12 cellular contexts compared by ENCODE assay signal in genomic region chr10:93462371-93462770, GRCh38. TPM values are rescaled to one million over a fixed set of nuclear protein-coding genes. Genes with fewer than 3 reads are reported as not detected.
DNase-seq lines count a peak whose midpoint lies in the region; ATAC-seq, FAIRE-seq and TF ChIP-seq lines count a peak whose summit lies in the region.
"Had no signal": no experiment of that assay in that cellular context is flagged by ENCODE, and none has a peak within 500 bp of the region (broad histone marks: within the 10 kb centered on the region; RNA-seq: fewer than 3 reads in every experiment).

No MANE protein-coding gene starts in this region.

- dilution Hi-C loops in endothelial cell of umbilical vein (cut with MboI; ENCODE audit: extremely low pct_ligation_motif_present, low sequenced_read_pairs) = no loop called here

- ATAC-seq in HG02885 (IDR thresholded peaks at IDR 0.05; ENCODE audit: poor library complexity, unreplicated experiment) (no peak), GM19397 (IDR thresholded peaks at IDR 0.05; ENCODE audit: unreplicated experiment) (no peak), HG03095 (IDR thresholded peaks at IDR 0.05; ENCODE audit: unreplicated experiment) (no peak), GM18517 (IDR thresholded peaks at IDR 0.05; ENCODE audit: unreplicated experiment) (no peak)
- ATAC-seq: esophagus mucosa had no signal

- H3K9me3 ChIP-seq in endothelial cell of umbilical vein (replicated peaks; ENCODE audit: control insufficient read depth, insufficient read depth, low read length) (no peaks in the 10 kb centered on the region), sigmoid colon (no peaks in the 10 kb centered on the region)
- H3K9me3 ChIP-seq: SJSA1 had no signal

- H3K4me1 ChIP-seq in ACC112 (ENCODE audit: control insufficient read depth, insufficient read depth, low read length, unreplicated experiment) = peaks cover 81% of the 10 kb centered on the region
- H3K4me1 ChIP-seq in endothelial cell of umbilical vein (ENCODE audit: control insufficient read depth, extremely low read depth, insufficient read depth, low read length) = peaks cover 83% of the 10 kb centered on the region
- peaks cover 4 to 95% (median 91%) of the 10 kb centered on the region in 4 donors for H3K4me1 ChIP-seq in sigmoid colon

- 47 to 80% methylated on average over 2 of the region's 2 CpGs for WGBS in sigmoid colon, 2 donors

- BruUV-seq in endothelial cell of umbilical vein (replicated peaks; lab: Mats Ljungman, UMichigan) = no TSS peak

- peak; percentile 34 for DNase-seq in RCC 7860 (ENCODE audit: low spot score)
- DNase-seq in endothelial cell of umbilical vein (ENCODE audit: low read depth, low spot score) = no peak
- DNase-seq in sigmoid colon = no peak
- DNase-seq: NCI-H1694 treated with DMSO at 0.1 percent for 48 hours, NCI-H774 had no signal

- H3K9ac ChIP-seq in endothelial cell of umbilical vein (replicated peaks; ENCODE audit: extremely low read depth, insufficient read depth, low read length) = peak overlapping the region; percentile 65

- H3K36me3 ChIP-seq in ACC112 (ENCODE audit: insufficient read depth, low read length) (peaks cover 10% of the 10 kb centered on the region; the same call in 1 of the 2 replicates), endothelial cell of umbilical vein (ENCODE audit: control insufficient read depth in 2 of 2, extremely low read depth in 1 of 2, insufficient read depth in 2 of 2, low read length in 2 of 2) (peaks cover 5 to 6% of the 10 kb centered on the region in 2 experiments), sigmoid colon (no peaks in the 10 kb centered on the region)

- CTCF ChIA-PET in endothelial cell of umbilical vein (lab: Charles Lee) = interaction anchor here (1.0 to 6.4 kb wide), 10 partner anchors 9 to 86 kb away, joined by 3 to 76 read pairs (median 6); partner anchors contain the start of gene MYOF

- POLR2A ChIA-PET in endothelial cell of umbilical vein (lab: Charles Lee) = interaction anchor here (1.0 to 3.0 kb wide), 7 partner anchors 9 to 26 kb away, joined by 3 to 26 read pairs (median 10); partner anchors contain the start of gene MYOF

- no peaks in the 10 kb centered on the region for H3K9me1 ChIP-seq in endothelial cell of umbilical vein (replicated peaks; ENCODE audit: control insufficient read depth, extremely low read depth, insufficient read depth, low read length)

- no peaks in the 10 kb centered on the region for H4K20me1 ChIP-seq in endothelial cell of umbilical vein (replicated peaks; ENCODE audit: control insufficient read depth, extremely low read depth, insufficient read depth, low read length)

- H3K27ac ChIP-seq in ACC112 (ENCODE audit: low read depth, low read length) (peak overlapping the region; percentile 99), endothelial cell of umbilical vein (ENCODE audit: insufficient read depth, low read depth, low read length) (peak overlapping the region; percentile 89), sigmoid colon (peak overlapping the region; percentile 89 to 96 (median 92))

- no peak for TF ChIP-seq EP300 in sigmoid colon (IDR thresholded peaks at IDR 0.05)

- TF ChIP-seq CTCF in endothelial cell of umbilical vein (IDR thresholded peaks at IDR 0.05; ENCODE audit: extremely low read depth in 1 of 2, insufficient read depth in 1 of 2, low read depth in 1 of 2, low read length in 2 of 2) (no peak), sigmoid colon (IDR thresholded peaks at IDR 0.05) (no peak)

- H3K4me2 ChIP-seq in endothelial cell of umbilical vein (ENCODE audit: insufficient read depth, low read length) = peak overlapping the region; percentile 44

- peaks cover 65% of the 10 kb centered on the region for H3K79me2 ChIP-seq in ACC112 (ENCODE audit: control insufficient read depth, insufficient read depth, low read length, unreplicated experiment)
- H3K79me2 ChIP-seq in endothelial cell of umbilical vein (ENCODE audit: control insufficient read depth, insufficient read depth, low read length) = peaks cover 57% of the 10 kb centered on the region

- H3K27me3 ChIP-seq in ACC112 (ENCODE audit: insufficient read depth, low read length) (no peaks in the 10 kb centered on the region), endothelial cell of umbilical vein (ENCODE audit: control insufficient read depth in 2 of 2, insufficient read depth in 2 of 2, low read length in 2 of 2) (no peaks in the 10 kb centered on the region), sigmoid colon (no peaks in the 10 kb centered on the region)
- H3K27me3 ChIP-seq: SJSA1 had no signal

- intact Hi-C loops in endothelial cell of umbilical vein (cut with micrococcal nuclease) = loop anchor here (1.0 to 10.0 kb wide), 3 partner anchors 17 to 628 kb away; no protein-coding TSS in a partner anchor
- intact Hi-C loops in sigmoid colon (cut with DNase I) = no loop called here

- H3K4me3 ChIP-seq in ACC112 (ENCODE audit: low read depth, low read length) (no peak overlapping the region), endothelial cell of umbilical vein (replicated peaks in 1 of 3; ENCODE audit: insufficient read depth in 1 of 3, low read depth in 1 of 3, low read length in 3 of 3) (no peak overlapping the region), sigmoid colon (no peak overlapping the region)
- H3K4me3 ChIP-seq: SJSA1 had no signal

- H2AFZ ChIP-seq in ACC112 (ENCODE audit: low read length, unreplicated experiment) = no peak overlapping the region
- no peak overlapping the region for H2AFZ ChIP-seq in endothelial cell of umbilical vein (ENCODE audit: low read depth, low read length)

- FAIRE-seq in RCC 7860 (lab: Jason Lieb, UNC) (no peak), endothelial cell of umbilical vein (lab: Jason Lieb, UNC) (no peak)

- TF ChIP-seq POLR2A in endothelial cell of umbilical vein (IDR thresholded peaks at IDR 0.05; ENCODE audit: low read depth, low read length) (no peak), sigmoid colon (IDR thresholded peaks at IDR 0.05) (no peak)

TF ChIP-seq in endothelial cell of umbilical vein, 7 proteins besides CTCF, POLR2A, EP300 and RAD21:
- TF ChIP-seq FOS (IDR thresholded peaks at IDR 0.05; ENCODE audit: borderline replicate concordance, insufficient read depth, low read length) (no peak), EZH2 (IDR thresholded peaks at IDR 0.05; ENCODE audit: borderline replicate concordance, low read depth, low read length, severe bottlenecking) (no peak), POLR2AphosphoS5 (IDR thresholded peaks at IDR 0.05; ENCODE audit: insufficient read depth, low read depth, low read length) (no peak), MAX (IDR thresholded peaks at IDR 0.05; ENCODE audit: insufficient read depth, insufficient read length) (no peak), GATA2 (IDR thresholded peaks at IDR 0.05; ENCODE audit: insufficient read depth, insufficient read length, low read depth, low read length) (no peak), MYC (IDR thresholded peaks at IDR 0.05; ENCODE audit: low read depth, low read length) (no peak), JUN (IDR thresholded peaks at IDR 0.05; ENCODE audit: borderline replicate concordance, insufficient read depth, insufficient read length, low read depth) (no peak)

RNA-seq across cellular contexts. Expression of gene MYOF, which starts 19.8 kb away (rescaled TPM):
- total RNA-seq in endothelial cell of umbilical vein (342 and 379 TPM in 2 replicates), sigmoid colon (10 to 100 TPM; 33.6 to 83.4 (median 70.2) TPM)
- polyA plus RNA-seq in endothelial cell of umbilical vein (66.6 and 98.4 TPM in 2 replicates), sigmoid colon (10 to 100 TPM; 12.6 to 36.3 (median 18.5) TPM)
- polyA plus RNA-seq in endothelial cell of umbilical vein (2011; cell fraction: cytosol; rRNA removed) = 135 and 154 TPM in 2 replicates
- 255 and 311 TPM in 2 replicates for polyA plus RNA-seq in endothelial cell of umbilical vein (2011; cell fraction: nucleus; rRNA removed)
- 238 and 280 TPM in 2 replicates for polyA plus RNA-seq in endothelial cell of umbilical vein (2012)
- 161 and 175 TPM in 2 replicates for polyA minus RNA-seq in endothelial cell of umbilical vein
- polyA minus RNA-seq in endothelial cell of umbilical vein (2011; cell fraction: cytosol; rRNA and poly(A)+ RNA removed) = 34.8 TPM
- polyA minus RNA-seq in endothelial cell of umbilical vein (2011; cell fraction: nucleus; rRNA and poly(A)+ RNA removed) = 214 and 240 TPM in 2 replicates

RNA-seq across cellular contexts. Expression of gene CEP55, which starts 34.0 kb away (rescaled TPM):
- total RNA-seq in endothelial cell of umbilical vein (58.9 and 63.0 TPM in 2 replicates), sigmoid colon (1 to 10 TPM in 2 of 4 donors, not detected in 2; 1.4 to 1.5 TPM)
- polyA plus RNA-seq in endothelial cell of umbilical vein (13.8 and 17.4 TPM in 2 replicates), sigmoid colon (10 to 100 TPM in 1 of 3 donors, 1 to 10 TPM in 2; 1.8 to 18.2 (median 6.2) TPM)
- 32.1 and 33.5 TPM in 2 replicates for polyA plus RNA-seq in endothelial cell of umbilical vein (2011; cell fraction: cytosol; rRNA removed)
- polyA plus RNA-seq in endothelial cell of umbilical vein (2011; cell fraction: nucleus; rRNA removed) = 17.7 and 25.4 TPM in 2 replicates
- polyA plus RNA-seq in endothelial cell of umbilical vein (2012) = 25.8 and 64.9 TPM in 2 replicates
- polyA minus RNA-seq in endothelial cell of umbilical vein = 11.5 and 13.4 TPM in 2 replicates
- polyA minus RNA-seq in endothelial cell of umbilical vein (2011; cell fraction: cytosol; rRNA and poly(A)+ RNA removed) = 25.9 TPM
- polyA minus RNA-seq in endothelial cell of umbilical vein (2011; cell fraction: nucleus; rRNA and poly(A)+ RNA removed) = 7.3 and 12.3 TPM in 2 replicates

Comparison
In these comparisons a context has a peak if more than half of its experiments do, and no peak if none do; other contexts are left out.
1. RNA of gene CEP55, which starts 34.0 kb away (total RNA-seq): 58.9 to 63.0 TPM in endothelial cell of umbilical vein; 1.4 to 1.5 TPM in sigmoid colon; every median in the first group is over 10 times any median in the second.
2. Peak in every context shown above with its lines, with median percentiles within 50 percentile points of each other: H3K27ac ChIP-seq.